Comparison of ENCODE assay signal across 8 cellular contexts in the genomic region with DNA sequence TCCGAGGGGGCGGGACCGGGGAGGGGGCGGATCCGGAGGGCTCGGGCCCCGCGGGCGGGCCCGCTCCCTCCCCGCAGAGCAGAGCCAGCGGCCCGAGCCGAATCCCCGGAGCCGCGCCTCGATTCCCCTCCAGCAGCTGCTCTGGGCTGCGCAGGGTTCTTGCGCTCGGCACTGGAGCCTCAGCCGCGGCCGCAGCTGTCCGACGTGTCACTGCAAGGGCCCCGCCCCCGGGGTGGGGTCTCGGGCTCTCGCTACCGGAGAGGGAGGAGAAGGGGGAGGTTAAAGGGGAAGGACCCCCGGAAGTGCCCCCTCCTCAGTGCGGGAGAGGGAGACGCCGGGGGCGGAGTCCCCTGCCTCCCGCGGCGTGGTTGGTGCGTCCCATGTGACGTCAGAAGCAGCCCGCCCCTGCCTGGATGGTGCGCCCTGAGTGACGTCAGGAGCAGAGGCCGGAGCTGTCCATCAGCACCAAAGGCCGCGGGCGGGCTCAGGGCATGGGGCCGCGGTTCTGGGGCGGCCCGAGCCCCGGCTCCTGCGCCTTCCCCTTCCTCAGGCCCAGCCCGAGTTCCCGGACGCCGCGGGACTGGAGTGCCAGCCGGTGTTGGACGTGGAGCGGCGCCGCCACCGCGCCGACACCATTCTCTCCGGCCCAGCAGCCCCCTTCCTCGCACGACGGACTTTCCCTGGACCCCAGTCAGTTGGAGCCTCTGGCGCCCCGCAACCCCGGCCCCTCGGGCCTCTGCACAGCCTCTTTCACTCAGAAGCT. TPM values are rescaled to one million over a fixed set of nuclear protein-coding genes. Genes with fewer than 3 reads are reported as not detected.
DNase-seq lines count a peak whose midpoint lies in the region; ATAC-seq and TF ChIP-seq lines count a peak whose summit lies in the region.

A gene with protein sequence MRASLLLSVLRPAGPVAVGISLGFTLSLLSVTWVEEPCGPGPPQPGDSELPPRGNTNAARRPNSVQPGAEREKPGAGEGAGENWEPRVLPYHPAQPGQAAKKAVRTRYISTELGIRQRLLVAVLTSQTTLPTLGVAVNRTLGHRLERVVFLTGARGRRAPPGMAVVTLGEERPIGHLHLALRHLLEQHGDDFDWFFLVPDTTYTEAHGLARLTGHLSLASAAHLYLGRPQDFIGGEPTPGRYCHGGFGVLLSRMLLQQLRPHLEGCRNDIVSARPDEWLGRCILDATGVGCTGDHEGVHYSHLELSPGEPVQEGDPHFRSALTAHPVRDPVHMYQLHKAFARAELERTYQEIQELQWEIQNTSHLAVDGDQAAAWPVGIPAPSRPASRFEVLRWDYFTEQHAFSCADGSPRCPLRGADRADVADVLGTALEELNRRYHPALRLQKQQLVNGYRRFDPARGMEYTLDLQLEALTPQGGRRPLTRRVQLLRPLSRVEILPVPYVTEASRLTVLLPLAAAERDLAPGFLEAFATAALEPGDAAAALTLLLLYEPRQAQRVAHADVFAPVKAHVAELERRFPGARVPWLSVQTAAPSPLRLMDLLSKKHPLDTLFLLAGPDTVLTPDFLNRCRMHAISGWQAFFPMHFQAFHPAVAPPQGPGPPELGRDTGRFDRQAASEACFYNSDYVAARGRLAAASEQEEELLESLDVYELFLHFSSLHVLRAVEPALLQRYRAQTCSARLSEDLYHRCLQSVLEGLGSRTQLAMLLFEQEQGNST (minus strand): TSS at position 214 of the 763 bp plus-strand sequence. CDS start 271 bp downstream, outside the sequence.
A gene with protein sequence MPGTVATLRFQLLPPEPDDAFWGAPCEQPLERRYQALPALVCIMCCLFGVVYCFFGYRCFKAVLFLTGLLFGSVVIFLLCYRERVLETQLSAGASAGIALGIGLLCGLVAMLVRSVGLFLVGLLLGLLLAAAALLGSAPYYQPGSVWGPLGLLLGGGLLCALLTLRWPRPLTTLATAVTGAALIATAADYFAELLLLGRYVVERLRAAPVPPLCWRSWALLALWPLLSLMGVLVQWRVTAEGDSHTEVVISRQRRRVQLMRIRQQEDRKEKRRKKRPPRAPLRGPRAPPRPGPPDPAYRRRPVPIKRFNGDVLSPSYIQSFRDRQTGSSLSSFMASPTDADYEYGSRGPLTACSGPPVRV (plus strand): TSS at position 433 of the 763 bp plus-strand sequence. CDS start 700 bp downstream, outside the sequence.

- peak within 1 kb of the TSS; percentile 97 for H3K4me2 ChIP-seq in skeletal muscle satellite cell (ENCODE audit: low read length)

- ATAC-seq in GM18870 (IDR thresholded peaks at IDR 0.05; ENCODE audit: unreplicated experiment) (peak; percentile 65), HG03108 (IDR thresholded peaks at IDR 0.05; ENCODE audit: unreplicated experiment) (peak; percentile 68)

- TF ChIP-seq POLR2A in breast epithelium (IDR thresholded peaks at IDR 0.05), result peak; percentile 15

- peak within 1 kb of the TSS; percentile 58 for H2AFZ ChIP-seq in ACC112 (ENCODE audit: low read length, unreplicated experiment)

- H3K36me3 ChIP-seq in ACC112 (ENCODE audit: insufficient read depth, low read length) (0 out of 2 replicates have a peak, but pooled peaks cover 8% of the 10 kb centered on the region), breast epithelium (no peaks in the 10 kb centered on the region), skeletal muscle satellite cell (ENCODE audit: insufficient read depth, low read length) (peaks cover 26% of the 10 kb centered on the region)

- peak within 1 kb of the TSS; percentile 79 for H3K4me3 ChIP-seq in ACC112 (ENCODE audit: low read depth, low read length)
- H3K4me3 ChIP-seq in breast epithelium, result peak within 1 kb of the TSS; percentile 62 to 85 (median 78)
- peak within 1 kb of the TSS; percentile 87 for H3K4me3 ChIP-seq in iPS-18c (ENCODE audit: insufficient read depth, low read depth, low read length)
- H3K4me3 ChIP-seq in skeletal muscle satellite cell (ENCODE audit: low read length), result peak within 1 kb of the TSS; percentile 95

- H3K79me2 ChIP-seq in ACC112 (ENCODE audit: control insufficient read depth, insufficient read depth, low read length, unreplicated experiment), result peaks cover 6% of the 10 kb centered on the region

- H3K9me3 ChIP-seq in breast epithelium, result no peaks in the 10 kb centered on the region
- H3K9me3 ChIP-seq in iPS-18c (ENCODE audit: control insufficient read depth, insufficient read depth, low read length), result no peaks in the 10 kb centered on the region
- no peaks in the 10 kb centered on the region for H3K9me3 ChIP-seq in skeletal muscle satellite cell (replicated peaks; ENCODE audit: low read length)

- TF ChIP-seq CTCF in VCaP (conservative IDR thresholded peaks at IDR 0.05), result no peak
- peak in 1 of 3 donors; percentile 9 for TF ChIP-seq CTCF in breast epithelium (IDR thresholded peaks at IDR 0.05)

- peaks cover 8% of the 10 kb centered on the region for H3K4me1 ChIP-seq in ACC112 (ENCODE audit: control insufficient read depth, insufficient read depth, low read length, unreplicated experiment)
- peaks cover 0 to 8% of the 10 kb centered on the region in 2 donors for H3K4me1 ChIP-seq in breast epithelium
- H3K4me1 ChIP-seq in skeletal muscle satellite cell (ENCODE audit: control insufficient read depth, insufficient read depth, low read length), result peaks cover 17% of the 10 kb centered on the region

- intact Hi-C loops in breast epithelium (cut with DNase I; ENCODE audit: low total_unique reads), result loop anchor here (2.0 to 5.0 kb wide), 2 partner anchors 54 to 99 kb away; a partner anchor contains a TSS

- H3K27me3 ChIP-seq in ACC112 (ENCODE audit: insufficient read depth, low read length) (no peaks in the 10 kb centered on the region), breast epithelium (no peaks in the 10 kb centered on the region), skeletal muscle satellite cell (ENCODE audit: control insufficient read depth, insufficient read depth, low read length) (no peaks in the 10 kb centered on the region)

- H3K9ac ChIP-seq in skeletal muscle satellite cell (ENCODE audit: low read depth, low read length), result peak within 1 kb of the TSS; percentile 95

- H3K27ac ChIP-seq in ACC112 (ENCODE audit: low read depth, low read length) (peak within 1 kb of the TSS; percentile 53), VCaP (peak within 1 kb of the TSS; percentile 92), breast epithelium (peak within 1 kb of the TSS; percentile 90 to 91)

- DNase-seq in NCI-H2196 (lab: John Stamatoyannopoulos, UW; ENCODE audit: unreplicated experiment) (peak; percentile 99), breast epithelium (ENCODE audit: low spot score in 2 of 2) (peak; percentile 98 to 99)

RNA-seq across cellular contexts. Expression of the first gene that starts in this region (rescaled TPM):
- total RNA-seq in breast epithelium, result 10 to 100 TPM; 46.5 to 58.9 (median 49.0) TPM
- 130 and 146 TPM in 2 replicates for total RNA-seq in skeletal muscle satellite cell (2012; rRNA removed)

RNA-seq across cellular contexts. Expression of the second gene that starts in this region (rescaled TPM):
- 1 to 10 TPM; 1.6 to 1.9 (median 1.8) TPM for total RNA-seq in breast epithelium
- total RNA-seq in skeletal muscle satellite cell (2012; rRNA removed), result 0.51 and 1.3 TPM in 2 replicates

Comparison
In these comparisons a context has a peak if more than half of its experiments do, and no peak if none do; other contexts are left out.
1. Peak in every context shown above with its lines: DNase-seq, ATAC-seq, H3K4me3 ChIP-seq and H3K27ac ChIP-seq.